In the genomic region with DNA sequence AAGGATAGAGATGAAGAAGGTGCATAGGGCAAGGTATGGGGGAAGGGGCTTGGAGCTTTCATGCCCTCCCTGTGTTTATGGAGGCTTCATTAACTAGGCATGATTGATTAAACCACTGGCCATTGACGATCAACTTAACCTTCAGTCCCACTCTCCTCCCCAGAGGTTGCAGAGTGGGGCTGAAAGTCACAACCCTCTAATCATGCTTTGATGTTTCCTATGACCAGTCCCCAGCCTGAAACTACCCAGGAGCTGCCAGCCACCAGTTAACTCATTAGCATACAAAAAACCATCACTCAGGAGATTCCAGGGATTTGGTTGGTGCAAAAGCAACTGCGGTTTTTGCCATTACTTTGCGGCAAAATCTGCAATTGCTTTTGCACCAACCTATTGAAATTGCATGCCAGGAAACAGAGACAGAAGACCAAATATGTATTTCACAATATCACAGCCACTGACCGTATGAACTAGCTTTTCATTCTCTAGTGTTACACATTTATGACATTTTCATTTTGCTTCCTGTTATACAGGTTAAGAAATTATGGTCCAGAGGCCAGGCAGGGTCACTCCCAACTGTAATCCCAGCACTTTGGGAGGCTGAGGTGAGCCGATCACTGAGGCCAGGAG, we compare ENCODE assay signal across 1 cellular context.
TF ChIP-seq lines count a peak whose summit lies in the region.

No MANE protein-coding gene starts in this region.

TF ChIP-seq in GM23338, 12 proteins besides CTCF, POLR2A, EP300 and RAD21 (continued from another document):
- TF ChIP-seq CREB1 (CRISPR knock-in tag; IDR thresholded peaks at IDR 0.05; ENCODE audit: low read depth): no peak
- TF ChIP-seq EZH2 (IDR thresholded peaks at IDR 0.05; ENCODE audit: low read depth, unreplicated experiment): no peak
- TF ChIP-seq NANOG (IDR thresholded peaks at IDR 0.05; ENCODE audit: borderline replicate concordance): no peak
